Comparison of ENCODE assay signal across 2 cellular contexts in the genomic region with DNA sequence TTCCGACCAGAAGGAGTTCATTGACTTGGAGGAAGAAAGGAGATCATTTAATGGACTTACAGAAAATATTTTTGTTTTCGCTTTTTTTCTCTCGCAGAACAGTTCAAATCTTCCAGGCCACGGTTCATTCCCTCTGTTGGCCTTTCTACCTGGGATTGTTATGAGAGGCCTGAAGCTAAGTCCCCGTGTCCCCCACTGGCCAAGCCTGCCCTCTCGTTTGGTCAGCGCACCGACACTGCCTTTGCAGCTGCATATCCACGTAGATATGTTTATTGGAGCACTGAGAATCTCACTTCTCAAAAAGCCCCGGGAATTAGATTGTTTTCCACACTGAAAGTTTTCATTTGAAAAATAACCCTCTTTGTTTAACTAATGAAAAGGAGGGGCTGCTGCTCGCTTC.
TF ChIP-seq lines count a peak whose summit lies in the region.

No MANE protein-coding gene starts in this region.

TF ChIP-seq in A549, 52 proteins besides CTCF, POLR2A, EP300 and RAD21:
- TF ChIP-seq, protein P1, sequence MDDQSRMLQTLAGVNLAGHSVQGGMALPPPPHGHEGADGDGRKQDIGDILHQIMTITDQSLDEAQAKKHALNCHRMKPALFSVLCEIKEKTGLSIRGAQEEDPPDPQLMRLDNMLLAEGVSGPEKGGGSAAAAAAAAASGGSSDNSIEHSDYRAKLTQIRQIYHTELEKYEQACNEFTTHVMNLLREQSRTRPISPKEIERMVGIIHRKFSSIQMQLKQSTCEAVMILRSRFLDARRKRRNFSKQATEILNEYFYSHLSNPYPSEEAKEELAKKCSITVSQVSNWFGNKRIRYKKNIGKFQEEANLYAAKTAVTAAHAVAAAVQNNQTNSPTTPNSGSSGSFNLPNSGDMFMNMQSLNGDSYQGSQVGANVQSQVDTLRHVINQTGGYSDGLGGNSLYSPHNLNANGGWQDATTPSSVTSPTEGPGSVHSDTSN (IDR thresholded peaks at IDR 0.05), result no peak
- TF ChIP-seq RCOR1 (IDR thresholded peaks at IDR 0.05; ENCODE audit: low read depth, low read length) (no peak), POLR2AphosphoS2 (conservative IDR thresholded peaks at IDR 0.05; ENCODE audit: low read length) (no peak), KDM5A (IDR thresholded peaks at IDR 0.05) (no peak), CEBPB (IDR thresholded peaks at IDR 0.05) (no peak), TFCP2L1 (CRISPR knock-in tag; IDR thresholded peaks at IDR 0.05) (no peak), EHF (CRISPR knock-in tag; IDR thresholded peaks at IDR 0.05) (no peak), RNF2 (IDR thresholded peaks at IDR 0.05; ENCODE audit: borderline replicate concordance, low read depth) (no peak), HOXB5 (CRISPR knock-in tag; IDR thresholded peaks at IDR 0.05) (no peak)
- TF ChIP-seq, protein P2, sequence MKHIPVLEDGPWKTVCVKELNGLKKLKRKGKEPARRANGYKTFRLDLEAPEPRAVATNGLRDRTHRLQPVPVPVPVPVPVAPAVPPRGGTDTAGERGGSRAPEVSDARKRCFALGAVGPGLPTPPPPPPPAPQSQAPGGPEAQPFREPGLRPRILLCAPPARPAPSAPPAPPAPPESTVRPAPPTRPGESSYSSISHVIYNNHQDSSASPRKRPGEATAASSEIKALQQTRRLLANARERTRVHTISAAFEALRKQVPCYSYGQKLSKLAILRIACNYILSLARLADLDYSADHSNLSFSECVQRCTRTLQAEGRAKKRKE (CRISPR knock-in tag; IDR thresholded peaks at IDR 0.05; ENCODE audit: low read depth), result no peak
- TF ChIP-seq, protein P3, sequence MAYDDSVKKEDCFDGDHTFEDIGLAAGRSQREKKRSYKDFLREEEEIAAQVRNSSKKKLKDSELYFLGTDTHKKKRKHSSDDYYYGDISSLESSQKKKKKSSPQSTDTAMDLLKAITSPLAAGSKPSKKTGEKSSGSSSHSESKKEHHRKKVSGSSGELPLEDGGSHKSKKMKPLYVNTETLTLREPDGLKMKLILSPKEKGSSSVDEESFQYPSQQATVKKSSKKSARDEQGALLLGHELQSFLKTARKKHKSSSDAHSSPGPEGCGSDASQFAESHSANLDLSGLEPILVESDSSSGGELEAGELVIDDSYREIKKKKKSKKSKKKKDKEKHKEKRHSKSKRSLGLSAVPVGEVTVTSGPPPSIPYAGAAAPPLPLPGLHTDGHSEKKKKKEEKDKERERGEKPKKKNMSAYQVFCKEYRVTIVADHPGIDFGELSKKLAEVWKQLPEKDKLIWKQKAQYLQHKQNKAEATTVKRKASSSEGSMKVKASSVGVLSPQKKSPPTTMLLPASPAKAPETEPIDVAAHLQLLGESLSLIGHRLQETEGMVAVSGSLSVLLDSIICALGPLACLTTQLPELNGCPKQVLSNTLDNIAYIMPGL (CRISPR knock-in tag; IDR thresholded peaks at IDR 0.05; ENCODE audit: borderline replicate concordance), result no peak

TF ChIP-seq in IMR-90, 13 proteins besides CTCF, POLR2A, EP300 and RAD21:
- no peak for TF ChIP-seq NFE2L2 (IDR thresholded peaks at IDR 0.05; ENCODE audit: low read depth, low read length)
- TF ChIP-seq MXI1 (IDR thresholded peaks at IDR 0.05; ENCODE audit: borderline replicate concordance, low read depth, low read length), result no peak
- TF ChIP-seq MAZ (IDR thresholded peaks at IDR 0.05; ENCODE audit: borderline replicate concordance, low read depth, low read length), result no peak
- TF ChIP-seq, protein P4, sequence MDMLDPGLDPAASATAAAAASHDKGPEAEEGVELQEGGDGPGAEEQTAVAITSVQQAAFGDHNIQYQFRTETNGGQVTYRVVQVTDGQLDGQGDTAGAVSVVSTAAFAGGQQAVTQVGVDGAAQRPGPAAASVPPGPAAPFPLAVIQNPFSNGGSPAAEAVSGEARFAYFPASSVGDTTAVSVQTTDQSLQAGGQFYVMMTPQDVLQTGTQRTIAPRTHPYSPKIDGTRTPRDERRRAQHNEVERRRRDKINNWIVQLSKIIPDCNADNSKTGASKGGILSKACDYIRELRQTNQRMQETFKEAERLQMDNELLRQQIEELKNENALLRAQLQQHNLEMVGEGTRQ (IDR thresholded peaks at IDR 0.05; ENCODE audit: low read depth, low read length), result no peak
- TF ChIP-seq CEBPB (IDR thresholded peaks at IDR 0.05; ENCODE audit: low read depth, low read length), result no peak
